ENCODE assay signal across 26 cellular contexts in the genomic region with DNA sequence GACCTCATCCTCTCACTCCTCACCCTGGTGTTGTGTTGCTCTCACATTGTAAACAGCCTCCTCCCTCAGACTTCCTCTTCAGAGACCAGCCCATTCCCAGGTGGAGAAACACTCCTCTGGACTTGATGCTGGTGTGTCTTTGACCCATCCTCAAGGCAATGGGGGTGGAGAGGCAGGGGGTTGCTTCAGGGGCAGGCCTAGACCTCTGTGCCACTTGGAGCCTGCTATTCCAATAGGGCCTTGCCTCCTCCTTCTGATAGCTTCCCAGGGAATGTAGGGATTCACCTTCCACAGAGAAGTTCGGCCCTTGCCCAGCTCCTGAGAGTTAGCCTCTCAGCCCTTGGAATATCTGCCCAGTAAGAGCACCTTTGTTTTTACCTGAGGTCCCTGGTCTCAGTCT.
"Had no signal": no experiment of that assay in that cellular context is flagged by ENCODE, and none has a peak within 500 bp of the region (broad histone marks: within the 10 kb centered on the region; RNA-seq: fewer than 3 reads in every experiment).

No MANE protein-coding gene starts in this region.

- H3K36me3 ChIP-seq: gastrocnemius medialis, lower lobe of right lung, ovary, suprapubic skin, thyroid gland had no signal

- H3K27me3 ChIP-seq: gastrocnemius medialis, ovary, suprapubic skin, thyroid gland had no signal

- DNase-seq: cortex of kidney; effector CD4-positive, alpha-beta T cell; foreskin fibroblast; gastrocnemius medialis; head of caudate nucleus; left colon; left ventricle myocardium superior; lower lobe of right lung; nephron progenitor cell; nucleus accumbens; ovary; posterior cingulate gyrus; psoas muscle; right cardiac atrium; stimulated activated CD4-positive, alpha-beta T cell treated with anti-CD3 and anti-CD28 coated beads, Interleukin-1b, Interleukin-23, amount 100 ng/mL, for 48 hours; stimulated activated CD4-positive, alpha-beta T cell treated with anti-CD3 and anti-CD28 coated beads, Interleukin-4, amount 100 ng/mL, for 1 hour; stimulated activated CD8-positive, alpha-beta memory T cell treated with anti-CD3 and anti-CD28 coated beads, Interleukin-4, amount 100 ng/mL, for 48 hours; stimulated activated naive CD4-positive, alpha-beta T cell; stimulated activated naive CD8-positive, alpha-beta T cell treated with anti-CD3 and anti-CD28 coated beads, Interleukin-15, amount 100 ng/mL, for 72 hours; thyroid gland had no signal

- H3K36me3 Mint-ChIP-seq: naive thymus-derived CD8-positive, alpha-beta T cell had no signal

- H3K4me1 ChIP-seq: lower lobe of right lung, psoas muscle, thyroid gland had no signal

- H3K27ac ChIP-seq: epithelial cell of prostate, gastrocnemius medialis, lower lobe of right lung, ovary, psoas muscle, suprapubic skin, thyroid gland had no signal

- ATAC-seq: esophagus mucosa; left colon; lower lobe of right lung; naive thymus-derived CD8-positive, alpha-beta T cell; right cardiac atrium; stimulated activated naive CD8-positive, alpha-beta T cell treated with anti-CD3 and anti-CD28 coated beads, Interleukin-15, amount 100 ng/mL, for 72 hours had no signal

- H3K4me3 ChIP-seq: gastrocnemius medialis, lower lobe of right lung, ovary, psoas muscle, skin epidermis, suprapubic skin, thyroid gland had no signal

- H3K4me1 Mint-ChIP-seq: central memory CD8-positive, alpha-beta T cell; naive thymus-derived CD8-positive, alpha-beta T cell; stimulated activated naive CD8-positive, alpha-beta T cell treated with anti-CD3 and anti-CD28 coated beads, Interleukin-15, amount 100 ng/mL, for 72 hours had no signal

- H3K4me3 Mint-ChIP-seq: central memory CD8-positive, alpha-beta T cell; naive thymus-derived CD8-positive, alpha-beta T cell; nephron progenitor cell; stimulated activated naive CD8-positive, alpha-beta T cell treated with anti-CD3 and anti-CD28 coated beads, Interleukin-15, amount 100 ng/mL, for 72 hours had no signal

- H3K27ac Mint-ChIP-seq: naive thymus-derived CD8-positive, alpha-beta T cell; nephron progenitor cell had no signal

- H3K9me3 ChIP-seq: gastrocnemius medialis, lower lobe of right lung, ovary, psoas muscle, suprapubic skin, thyroid gland had no signal
